21 cellular contexts compared by ENCODE assay signal in genomic region chr10:32266979-32267378, GRCh38.
DNase-seq lines count a peak whose midpoint lies in the region; ATAC-seq, FAIRE-seq and TF ChIP-seq lines count a peak whose summit lies in the region.
"Had no signal": no experiment of that assay in that cellular context is flagged by ENCODE, and none has a peak within 500 bp of the region (broad histone marks: within the 10 kb centered on the region; RNA-seq: fewer than 3 reads in every experiment).

No MANE protein-coding gene starts in this region.

- H3K27me3 ChIP-seq in right atrium auricular region (no peaks in the 10 kb centered on the region), K562 (ENCODE audit: control insufficient read depth in 2 of 2, insufficient read depth in 2 of 2, low read length in 2 of 2) (no peaks in the 10 kb centered on the region), HepG2 (ENCODE audit: control insufficient read depth in 1 of 2, insufficient read depth in 2 of 2, low read length in 2 of 2) (no peaks in the 10 kb centered on the region), mesenchymal stem cell (ENCODE audit: control insufficient read depth in 1 of 2, insufficient read depth in 1 of 2, low read length in 2 of 2) (no peaks in the 10 kb centered on the region)
- H3K27me3 ChIP-seq: sigmoid colon, uterus had no signal

- TF ChIP-seq EP300 in K562 (IDR thresholded peaks at IDR 0.05; ENCODE audit: low read length) (no peak), HepG2 (IDR thresholded peaks at IDR 0.05; ENCODE audit: low read depth in 2 of 2, low read length in 2 of 2) (no peak), HepG2 (CRISPR knock-in tag; IDR thresholded peaks at IDR 0.05; ENCODE audit: borderline replicate concordance) (no peak)

- H3K4me2 ChIP-seq in K562 (ENCODE audit: insufficient read depth, low read length) (no peak overlapping the region), HepG2 (ENCODE audit: low read depth, low read length) (no peak overlapping the region), mesenchymal stem cell (ENCODE audit: low read length, poor library complexity, severe bottlenecking) (no peak overlapping the region)

- no peak overlapping the region for H3K4ac ChIP-seq in mesenchymal stem cell (ENCODE audit: low read depth in 1 of 2, low read length in 2 of 2)

- POLR2A ChIA-PET in K562 (lab: Yijun Ruan, JAX), result interaction anchor here (1.9 kb wide), 1 partner anchor 10 kb away, joined by 12 read pairs; no protein-coding TSS in a partner anchor
- POLR2A ChIA-PET in HepG2 (lab: Yijun Ruan, JAX), result no interaction called here
- POLR2A ChIA-PET in RWPE1 (lab: Yijun Ruan, JAX; ENCODE audit: low non-redundant PET), result no interaction called here

- H3K4me3 ChIP-seq in right atrium auricular region (no peak overlapping the region), K562 (no peak overlapping the region), HepG2 (replicated peaks in 1 of 3; ENCODE audit: insufficient read depth in 1 of 3, low read depth in 2 of 3, low read length in 3 of 3) (no peak overlapping the region), mesenchymal stem cell (ENCODE audit: insufficient read depth in 1 of 2, low read depth in 1 of 2, low read length in 2 of 2) (no peak overlapping the region)
- H3K4me3 ChIP-seq: lung, sigmoid colon, uterus had no signal

- TF ChIP-seq POLR2A in K562 (conservative IDR thresholded peaks at IDR 0.05) (peak; percentile 51), HepG2 (IDR thresholded peaks at IDR 0.05; ENCODE audit: insufficient read depth in 1 of 2, low read depth in 2 of 2, low read length in 2 of 2) (no peak)

- TF ChIP-seq RAD21 in K562 (CRISPR knock-in tag; conservative IDR thresholded peaks at IDR 0.05 in 1 of 2, IDR thresholded peaks at IDR 0.05 in 1 of 2) (no peak), HepG2 (CRISPR knock-in tag; IDR thresholded peaks at IDR 0.05) (no peak)

- H3K79me2 ChIP-seq in K562 (ENCODE audit: control insufficient read depth, insufficient read depth, low read length) (no peaks in the 10 kb centered on the region), HepG2 (ENCODE audit: insufficient read depth, low read length) (no peaks in the 10 kb centered on the region)

- H3K9me1 ChIP-seq in K562 (ENCODE audit: control insufficient read depth, insufficient read depth, low read length), result no peaks in the 10 kb centered on the region

- H3K36me3 ChIP-seq in right atrium auricular region (peaks cover 44% of the 10 kb centered on the region), K562 (ENCODE audit: control insufficient read depth, insufficient read depth, low read length) (peaks cover 46% of the 10 kb centered on the region), HepG2 (replicated peaks in 1 of 2; ENCODE audit: control insufficient read depth in 1 of 2, insufficient read depth in 2 of 2, low read length in 2 of 2) (peaks cover 8 to 33% of the 10 kb centered on the region in 2 experiments), mesenchymal stem cell (ENCODE audit: control insufficient read depth in 1 of 2, insufficient read depth in 2 of 2, low read depth in 1 of 2, low read length in 2 of 2) (peaks cover 11 to 56% of the 10 kb centered on the region in 2 experiments)
- H3K36me3 ChIP-seq: uterus had no signal

- no peak overlapping the region for H4K91ac ChIP-seq in mesenchymal stem cell (ENCODE audit: low read length)

- no peak overlapping the region for H3K9ac ChIP-seq in K562 (ENCODE audit: insufficient read depth in 1 of 2, low read depth in 2 of 2, low read length in 2 of 2)
- H3K9ac ChIP-seq in HepG2 (ENCODE audit: insufficient read depth, low read depth, low read length), result no peak overlapping the region
- H3K9ac ChIP-seq in mesenchymal stem cell (ENCODE audit: low read length), result no peak overlapping the region

- H3K79me1 ChIP-seq in mesenchymal stem cell (replicated peaks; ENCODE audit: low read length, poor library complexity, severe bottlenecking), result peaks cover 13% of the 10 kb centered on the region

- ATAC-seq in left ventricle myocardium superior, result peak; percentile 33
- 0 out of 3 replicates have a peak, but pooled peaks have one; percentile 29 for ATAC-seq in K562
- peak; percentile 25 for ATAC-seq in HepG2
- ATAC-seq in GM18511 (IDR thresholded peaks at IDR 0.05; ENCODE audit: unreplicated experiment), result no peak
- ATAC-seq: Right ventricle myocardium inferior had no signal

- CTCF ChIA-PET in K562 (lab: Yijun Ruan, JAX; ENCODE audit: low intra/inter-chr PET ratio) (no interaction called here), HepG2 (lab: Yijun Ruan, JAX; ENCODE audit: low intra/inter-chr PET ratio, low total read pairs) (no interaction called here), RWPE1 (lab: Yijun Ruan, JAX) (interaction anchor here (1.1 kb wide), 1 partner anchor 9 kb away, joined by 4 read pairs; no protein-coding TSS in a partner anchor)

- no peak overlapping the region for H3K18ac ChIP-seq in mesenchymal stem cell (ENCODE audit: low read depth in 1 of 2, low read length in 2 of 2)

- BruUV-seq in K562 (replicated peaks; lab: Mats Ljungman, UMichigan) (no TSS peak), HepG2 (replicated peaks; lab: Mats Ljungman, UMichigan) (no TSS peak)

- H3K27ac ChIP-seq in right atrium auricular region (no peak overlapping the region), K562 (ENCODE audit: extremely low read depth, low read depth, low read length) (no peak overlapping the region), HepG2 (ENCODE audit: extremely low read length, insufficient read depth, low read length) (no peak overlapping the region), RWPE1 (no peak overlapping the region), mesenchymal stem cell (ENCODE audit: low read length, poor library complexity, severe bottlenecking) (no peak overlapping the region)
- H3K27ac ChIP-seq: epithelial cell of prostate, sigmoid colon, uterus had no signal

- no peak overlapping the region for H4K8ac ChIP-seq in mesenchymal stem cell (ENCODE audit: low read length)

- H2BK5ac ChIP-seq in mesenchymal stem cell (ENCODE audit: low read depth, low read length, poor library complexity, severe bottlenecking), result no peak overlapping the region

- no peak overlapping the region for H3K14ac ChIP-seq in mesenchymal stem cell (ENCODE audit: low read length in 2 of 2)

- intact Hi-C loops in left ventricle myocardium superior (cut with micrococcal nuclease), result no loop called here
- intact Hi-C loops in K562 (cut with micrococcal nuclease), result no loop called here
- intact Hi-C loops in HepG2 (cut with micrococcal nuclease; ENCODE audit: unreplicated experiment), result no loop called here

- H3K9me3 ChIP-seq in right atrium auricular region (no peaks in the 10 kb centered on the region), K562 (replicated peaks; ENCODE audit: control insufficient read depth, insufficient read depth, low read depth, low read length) (peaks cover 2% of the 10 kb centered on the region; the same call in 1 of the 2 replicates), HepG2 (ENCODE audit: low read length) (no peaks in the 10 kb centered on the region), mesenchymal stem cell (ENCODE audit: control insufficient read depth, low read length) (peaks cover 3% of the 10 kb centered on the region)
- H3K9me3 ChIP-seq: sigmoid colon, uterus had no signal

- no peak overlapping the region for H2BK15ac ChIP-seq in mesenchymal stem cell (ENCODE audit: low read depth, poor library complexity, severe bottlenecking)

- H2BK120ac ChIP-seq in mesenchymal stem cell (ENCODE audit: low read depth, low read length), result no peak overlapping the region

- DNase-seq in left ventricle myocardium superior (no peak), right atrium auricular region (ENCODE audit: low spot score) (no peak), K562 (ENCODE audit: extremely low read depth in 1 of 4, low spot score in 3 of 4) (no peak), HepG2 (ENCODE audit: low spot score) (no peak), cerebellum (ENCODE audit: low spot score) (no peak), RWPE1 (ENCODE audit: low spot score) (no peak), mesenchymal stem cell (no peak)
- DNase-seq: activated CD4-positive, CD25-positive, alpha-beta regulatory T cell; activated naive CD4-positive, alpha-beta T cell; cortex of kidney; foreskin melanocyte; NCI-H187 treated with DMSO at 0.1 percent for 48 hours; NCI-H446 treated with DMSO at 0.1 percent for 48 hours; nucleus accumbens; sigmoid colon; stimulated activated CD4-positive, alpha-beta T cell treated with anti-CD3 and anti-CD28 coated beads, Interleukin-1b, Interleukin-23, amount 100 ng/mL, for 48 hours; uterus had no signal

- 88% methylated on average over 5 of the region's 5 CpGs for WGBS in K562 (ENCODE audit: insufficient coverage, low coverage, missing lambda C conversion rate)
- WGBS in HepG2 (ENCODE audit: low lambda C conversion rate), result 94% methylated on average over 5 of the region's 5 CpGs
- WGBS in mesenchymal stem cell, result 76% methylated on average over 5 of the region's 5 CpGs

- TF ChIP-seq CTCF in right atrium auricular region (IDR thresholded peaks at IDR 0.05), result no peak
- no peak for TF ChIP-seq CTCF in K562 (IDR thresholded peaks at IDR 0.05 in 2 of 3, conservative IDR thresholded peaks at IDR 0.05 in 1 of 3; ENCODE audit: insufficient read depth in 2 of 3, low read depth in 1 of 3, low read length in 3 of 3)
- no peak for TF ChIP-seq CTCF in HepG2 (CRISPR knock-in tag; IDR thresholded peaks at IDR 0.05)
- no peak for TF ChIP-seq CTCF in RWPE1 (conservative IDR thresholded peaks at IDR 0.05; ENCODE audit: low read depth)

- no peak overlapping the region for H2AFZ ChIP-seq in K562 (ENCODE audit: low read depth, low read length)
- H2AFZ ChIP-seq in HepG2 (ENCODE audit: low read length), result no peak overlapping the region
- H2AFZ ChIP-seq in mesenchymal stem cell (ENCODE audit: low read depth, low read length), result no peak overlapping the region

- no peak for FAIRE-seq in K562 (lab: Jason Lieb, UNC)
- no peak for FAIRE-seq in HepG2 (lab: Jason Lieb, UNC)

- H2BK12ac ChIP-seq in mesenchymal stem cell (ENCODE audit: low read length in 2 of 2), result no peak overlapping the region

- in situ Hi-C loops in K562 (cut with MboI) (no loop called here), HepG2 (cut with HindIII; ENCODE audit: extremely low pct_ligation_motif_present, low pct_unique_long_range_greater_than_20kb) (no loop called here)

- no peak overlapping the region for H3K23ac ChIP-seq in mesenchymal stem cell (ENCODE audit: low read length in 2 of 2)

- H4K20me1 ChIP-seq in K562 (replicated peaks; ENCODE audit: control insufficient read depth, insufficient read depth, low read length) (no peaks in the 10 kb centered on the region), HepG2 (ENCODE audit: insufficient read depth, low read length) (no peaks in the 10 kb centered on the region)

- H2AK5ac ChIP-seq in mesenchymal stem cell (ENCODE audit: low read length, severe bottlenecking), result no peak overlapping the region

- H3K4me1 ChIP-seq in right atrium auricular region (no peaks in the 10 kb centered on the region), K562 (replicated peaks in 1 of 2; ENCODE audit: control insufficient read depth in 2 of 2, insufficient read depth in 2 of 2, low read length in 2 of 2) (no peaks in the 10 kb centered on the region), HepG2 (ENCODE audit: insufficient read depth, low read length) (no peaks in the 10 kb centered on the region), mesenchymal stem cell (ENCODE audit: control insufficient read depth, insufficient read depth, low read depth, low read length) (peaks cover 6% of the 10 kb centered on the region)
- H3K4me1 ChIP-seq: uterus had no signal

TF ChIP-seq in HepG2, 621 proteins besides CTCF, POLR2A, EP300 and RAD21 (continues in another document):
- no peak for TF ChIP-seq NCOR1 (IDR thresholded peaks at IDR 0.05; ENCODE audit: borderline replicate concordance, low read length)
